ENCODE assay signal across 11 cellular contexts in the genomic region with DNA sequence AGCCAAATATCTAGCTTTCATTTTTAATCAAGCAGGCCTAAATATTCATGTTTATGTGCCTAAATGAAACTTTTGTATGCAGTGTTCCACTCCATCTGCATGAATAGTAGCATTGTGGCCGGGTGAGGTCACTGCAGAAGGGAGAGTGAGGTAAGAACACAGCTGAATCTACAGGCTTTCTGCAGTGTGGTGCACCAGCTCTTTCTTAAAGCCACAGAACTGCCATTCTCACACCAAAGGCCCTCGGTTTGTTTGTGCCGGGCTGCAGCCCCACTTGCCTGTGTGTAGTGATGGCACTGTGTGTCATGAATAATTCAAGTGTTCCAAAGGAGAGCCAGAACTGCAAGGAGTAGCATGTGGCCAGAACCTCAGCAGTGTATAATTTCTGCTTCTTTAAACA.
DNase-seq lines count a peak whose midpoint lies in the region; ATAC-seq and TF ChIP-seq lines count a peak whose summit lies in the region.
"Had no signal": no experiment of that assay in that cellular context is flagged by ENCODE, and none has a peak within 500 bp of the region (broad histone marks: within the 10 kb centered on the region; RNA-seq: fewer than 3 reads in every experiment).

No MANE protein-coding gene starts in this region.

- no TSS peak for BruUV-seq in Calu3 (replicated peaks; lab: Mats Ljungman, UMichigan)

- in situ Hi-C loops in astrocyte of the spinal cord (cut with HindIII; ENCODE audit: low sequenced_read_pairs), result no loop called here

- H3K27me3 Mint-ChIP-seq in Calu3 (ENCODE audit: unreplicated experiment) (no peaks in the 10 kb centered on the region), type B pancreatic cell (peaks cover 3% of the 10 kb centered on the region), mesothelial cell of epicardium (ENCODE audit: low read depth) (no peaks in the 10 kb centered on the region)
- H3K27me3 Mint-ChIP-seq: stimulated activated naive CD8-positive, alpha-beta T cell treated with anti-CD3 and anti-CD28 coated beads, Interleukin-15, amount 100 ng/mL, for 72 hours had no signal

- H3K4me3 Mint-ChIP-seq in Calu3 (ENCODE audit: low read depth, unreplicated experiment) (no peak overlapping the region), type B pancreatic cell (no peak overlapping the region), mesothelial cell of epicardium (no peak overlapping the region)
- H3K4me3 Mint-ChIP-seq: stimulated activated naive CD8-positive, alpha-beta T cell treated with anti-CD3 and anti-CD28 coated beads, Interleukin-15, amount 100 ng/mL, for 72 hours had no signal

- DNase-seq in Calu3 (peak; percentile 24), astrocyte of the spinal cord (ENCODE audit: low read depth, low spot score) (peak; percentile 78), kidney tubule cell (ENCODE audit: low spot score) (peak; percentile 61), type B pancreatic cell (ENCODE audit: extremely low spot score, unreplicated experiment) (no peak), mesothelial cell of epicardium (ENCODE audit: low spot score in 2 of 2, unreplicated experiment in 2 of 2) (no peak)
- DNase-seq: activated CD8-positive, alpha-beta memory T cell treated with anti-CD3 and anti-CD28 coated beads for 24 hours; NCI-H1930; stimulated activated naive CD8-positive, alpha-beta T cell treated with anti-CD3 and anti-CD28 coated beads, Interleukin-15, amount 100 ng/mL, for 72 hours had no signal

- ATAC-seq in HG03159 (IDR thresholded peaks at IDR 0.05; ENCODE audit: unreplicated experiment) (peak; percentile 66), HG03139 (IDR thresholded peaks at IDR 0.05; ENCODE audit: unreplicated experiment) (no peak), HG03469 (IDR thresholded peaks at IDR 0.05; ENCODE audit: unreplicated experiment) (no peak)
- ATAC-seq: stimulated activated naive CD8-positive, alpha-beta T cell treated with anti-CD3 and anti-CD28 coated beads, Interleukin-15, amount 100 ng/mL, for 72 hours had no signal

- H3K36me3 Mint-ChIP-seq in Calu3 (ENCODE audit: insufficient read depth, unreplicated experiment), result no peaks in the 10 kb centered on the region
- H3K36me3 Mint-ChIP-seq in type B pancreatic cell, result peaks cover 4% of the 10 kb centered on the region
- H3K36me3 Mint-ChIP-seq in mesothelial cell of epicardium, result peaks cover 3% of the 10 kb centered on the region

- intact Hi-C loops in Calu3 (cut with micrococcal nuclease; ENCODE audit: unreplicated experiment), result no loop called here

- CTCF ChIA-PET in Calu3 (lab: Charles Lee), result interaction anchor here (0.7 kb wide), 5 partner anchors 57 to 1476 kb away, joined by 3 to 6 read pairs (median 4); partner anchors contain the start of gene MTURN

- H3K4me3 ChIP-seq in astrocyte of the spinal cord (ENCODE audit: low read depth, low read length), result no peak overlapping the region

- H3K27ac Mint-ChIP-seq in Calu3 (ENCODE audit: unreplicated experiment) (no peak overlapping the region), type B pancreatic cell (no peak overlapping the region), mesothelial cell of epicardium (no peak overlapping the region)
- H3K27ac Mint-ChIP-seq: stimulated activated naive CD8-positive, alpha-beta T cell treated with anti-CD3 and anti-CD28 coated beads, Interleukin-15, amount 100 ng/mL, for 72 hours had no signal

- TF ChIP-seq CTCF in Calu3 (IDR thresholded peaks at IDR 0.05; ENCODE audit: unreplicated experiment), result no peak
- peak; percentile 29 for TF ChIP-seq CTCF in astrocyte of the spinal cord (IDR thresholded peaks at IDR 0.05; ENCODE audit: low read depth, low read length)
- no peak for TF ChIP-seq CTCF in type B pancreatic cell (conservative IDR thresholded peaks at IDR 0.05)
- TF ChIP-seq CTCF in mesothelial cell of epicardium (IDR thresholded peaks at IDR 0.05; ENCODE audit: unreplicated experiment), result no peak

- H3K4me1 Mint-ChIP-seq in Calu3 (ENCODE audit: low read depth, unreplicated experiment) (peaks cover 7% of the 10 kb centered on the region), type B pancreatic cell (ENCODE audit: unreplicated experiment) (peaks cover 11% of the 10 kb centered on the region), mesothelial cell of epicardium (peaks cover 7% of the 10 kb centered on the region)
- H3K4me1 Mint-ChIP-seq: stimulated activated naive CD8-positive, alpha-beta T cell treated with anti-CD3 and anti-CD28 coated beads, Interleukin-15, amount 100 ng/mL, for 72 hours had no signal

- H3K9me3 Mint-ChIP-seq in Calu3 (ENCODE audit: low read depth, unreplicated experiment), result no peaks in the 10 kb centered on the region
- no peaks in the 10 kb centered on the region for H3K9me3 Mint-ChIP-seq in type B pancreatic cell
- no peaks in the 10 kb centered on the region for H3K9me3 Mint-ChIP-seq in mesothelial cell of epicardium
- H3K9me3 Mint-ChIP-seq: stimulated activated naive CD8-positive, alpha-beta T cell treated with anti-CD3 and anti-CD28 coated beads, Interleukin-15, amount 100 ng/mL, for 72 hours had no signal

Comparison
In these comparisons a context has a peak if more than half of its experiments do, and no peak if none do; other contexts are left out.
1. DNase-seq: peak in Calu3 (single experiment), astrocyte of the spinal cord (single experiment) and kidney tubule cell (single experiment); none in type B pancreatic cell (single experiment) and mesothelial cell of epicardium (0 of 2).